ENCODE assay signal across 1 cellular context in the genomic region with DNA sequence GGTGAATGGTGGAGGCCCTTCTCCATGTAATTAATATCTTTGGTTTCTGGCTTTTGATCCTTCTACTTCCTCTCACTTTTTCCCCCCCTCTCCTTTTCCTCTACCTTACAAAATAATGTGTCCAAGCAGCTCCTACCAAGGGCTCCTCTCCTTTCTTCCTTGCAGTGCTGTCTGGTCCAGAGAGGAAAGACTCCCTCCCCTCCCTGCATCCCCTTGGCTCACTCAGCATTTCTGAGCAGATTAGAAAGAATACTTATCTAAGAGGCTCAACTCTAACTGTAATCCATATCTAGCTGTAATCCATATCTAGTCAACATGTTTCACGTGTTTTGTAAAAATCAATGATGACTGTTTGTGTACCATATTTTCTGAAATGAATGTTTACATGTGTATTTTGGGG.
TF ChIP-seq lines count a peak whose summit lies in the region.

No MANE protein-coding gene starts in this region.

TF ChIP-seq in HEK293, 187 proteins besides CTCF, POLR2A, EP300 and RAD21 (continued from another document):
- TF ChIP-seq, protein P1, sequence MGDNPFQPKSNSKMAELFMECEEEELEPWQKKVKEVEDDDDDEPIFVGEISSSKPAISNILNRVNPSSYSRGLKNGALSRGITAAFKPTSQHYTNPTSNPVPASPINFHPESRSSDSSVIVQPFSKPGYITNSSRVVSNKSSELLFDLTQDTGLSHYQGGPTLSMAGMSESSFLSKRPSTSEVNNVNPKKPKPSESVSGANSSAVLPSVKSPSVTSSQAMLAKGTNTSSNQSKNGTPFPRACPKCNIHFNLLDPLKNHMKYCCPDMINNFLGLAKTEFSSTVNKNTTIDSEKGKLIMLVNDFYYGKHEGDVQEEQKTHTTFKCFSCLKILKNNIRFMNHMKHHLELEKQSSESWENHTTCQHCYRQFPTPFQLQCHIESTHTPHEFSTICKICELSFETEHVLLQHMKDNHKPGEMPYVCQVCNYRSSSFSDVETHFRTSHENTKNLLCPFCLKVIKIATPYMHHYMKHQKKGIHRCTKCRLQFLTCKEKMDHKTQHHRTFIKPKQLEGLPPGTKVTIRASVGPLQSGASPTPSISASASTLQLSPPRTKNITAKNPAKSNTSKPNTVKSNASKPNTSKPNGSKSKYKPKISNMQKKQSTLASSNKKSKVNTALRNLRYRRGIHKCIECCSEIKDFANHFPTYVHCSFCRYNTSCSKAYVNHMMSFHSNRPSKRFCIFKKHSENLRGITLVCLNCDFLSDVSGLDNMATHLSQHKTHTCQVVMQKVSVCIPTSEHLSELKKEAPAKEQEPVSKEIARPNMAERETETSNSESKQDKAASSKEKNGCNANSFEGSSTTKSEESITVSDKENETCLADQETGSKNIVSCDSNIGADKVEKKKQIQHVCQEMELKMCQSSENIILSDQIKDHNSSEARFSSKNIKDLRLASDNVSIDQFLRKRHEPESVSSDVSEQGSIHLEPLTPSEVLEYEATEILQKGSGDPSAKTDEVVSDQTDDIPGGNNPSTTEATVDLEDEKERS (tag by site-specific recombination; IDR thresholded peaks at IDR 0.05): no peak
